32 cellular contexts compared by ENCODE assay signal in genomic region chr11:699116-699508, GRCh38. TPM values are rescaled to one million over a fixed set of nuclear protein-coding genes. Genes with fewer than 3 reads are reported as not detected.
DNase-seq lines count a peak whose midpoint lies in the region; ATAC-seq and TF ChIP-seq lines count a peak whose summit lies in the region.
"Had no signal": no experiment of that assay in that cellular context is flagged by ENCODE, and none has a peak within 500 bp of the region (broad histone marks: within the 10 kb centered on the region; RNA-seq: fewer than 3 reads in every experiment).

No MANE protein-coding gene starts in this region.

- H3K9me3 ChIP-seq in adipocyte (ENCODE audit: control insufficient read depth, low read length) (no peaks in the 10 kb centered on the region), skeletal muscle tissue (ENCODE audit: control insufficient read depth in 3 of 3, low read length in 3 of 3) (no peaks in the 10 kb centered on the region)
- H3K9me3 ChIP-seq: pancreas, SJSA1 had no signal

- H3K27ac Mint-ChIP-seq in HFFc6 (peak overlapping the region; percentile 26; the same call in 1 of the 2 replicates), progenitor cell of endocrine pancreas (no peak overlapping the region)
- H3K27ac Mint-ChIP-seq: activated CD4-positive, alpha-beta T cell treated with anti-CD3 and anti-CD28 coated beads, Interleukin-2, amount 10 ng/mL, durations not matched to agents 24 days and 14 days; nephron progenitor cell had no signal

- H3K9ac ChIP-seq in adipocyte (ENCODE audit: low read length), result peak overlapping the region; percentile 100
- no peak overlapping the region for H3K9ac ChIP-seq in skeletal muscle tissue (ENCODE audit: low read depth in 1 of 3, low read length in 3 of 3)

- DNase-seq in HFFc6 (no peak), adipocyte (ENCODE audit: low read depth) (no peak), fibroblast of villous mesenchyme (ENCODE audit: low read depth) (peak; percentile 57), activated T-cell treated with anti-CD3 and anti-CD28 coated beads for 4 hours (no peak), progenitor cell of endocrine pancreas (ENCODE audit: low spot score, unreplicated experiment) (no peak)
- DNase-seq in stimulated activated naive CD4-positive, alpha-beta T cell treated with Interleukin-2 at 50 U/mL for 16 hours (lab: John Stamatoyannopoulos, UW), result no peak
- DNase-seq: activated CD4-positive, alpha-beta T cell treated with anti-CD3 and anti-CD28 coated beads, Interleukin-2, amount 10 ng/mL, durations not matched to agents 24 days and 14 days; activated effector memory CD4-positive, alpha-beta T cell treated with Interleukin-2 at 50 U/mL for 16 hours; activated T-cell treated with anti-CD3 and anti-CD28 coated beads, Interleukin-2, amount 50 U/mL, for 1 hour; anterior cingulate cortex; COR-L47; hippocampal formation; NCI-H1105; NCI-H187 treated with DMSO at 0.1 percent for 48 hours; NCI-H2171 treated with DMSO at 0.1 percent for 48 hours; NCI-H510A; nephron progenitor cell; pancreas; stimulated activated CD4-positive, alpha-beta T cell treated with anti-CD3 and anti-CD28 coated beads, Interleukin-1b, Interleukin-23, amount 100 ng/mL, for 48 hours; stimulated activated CD8-positive, alpha-beta memory T cell treated with anti-CD3 and anti-CD28 coated beads, Interleukin-4, amount 100 ng/mL, for 48 hours; trophoblast cell had no signal

- H3K36me3 Mint-ChIP-seq in HFFc6 (ENCODE audit: low read depth) (no peaks in the 10 kb centered on the region; the same call in 1 of the 2 replicates), progenitor cell of endocrine pancreas (ENCODE audit: insufficient read depth) (peaks cover 1% of the 10 kb centered on the region)

- peak overlapping the region; percentile 40 for H3K27ac ChIP-seq in skeletal muscle tissue (ENCODE audit: low read depth, low read length)
- H3K27ac ChIP-seq: C4-2B, SJSA1 had no signal

- ATAC-seq in GM21367 (IDR thresholded peaks at IDR 0.05; ENCODE audit: unreplicated experiment), result no peak
- ATAC-seq: esophagus mucosa, HCT116, K562, left lobe of liver, pancreas, T-cell had no signal

- H3K4me1 ChIP-seq in adipocyte (ENCODE audit: control insufficient read depth, insufficient read depth, low read length) (peaks cover 50% of the 10 kb centered on the region), skeletal muscle tissue (ENCODE audit: control insufficient read depth in 3 of 3, insufficient read depth in 3 of 3, low read length in 3 of 3) (peaks cover 36 to 48% (median 39%) of the 10 kb centered on the region in 3 donors)

- H3K4me3 ChIP-seq in adipocyte (ENCODE audit: low read length), result no peak overlapping the region
- H3K4me3 ChIP-seq in fibroblast of villous mesenchyme (ENCODE audit: low read depth, low read length), result no peak overlapping the region
- H3K4me3 ChIP-seq in skeletal muscle tissue (ENCODE audit: low read length in 3 of 3), result no peak overlapping the region
- H3K4me3 ChIP-seq: K562, pancreas, SJSA1 had no signal

- H3K36me3 ChIP-seq in adipocyte (ENCODE audit: control insufficient read depth, insufficient read depth, low read length, severe bottlenecking), result peaks cover 11% of the 10 kb centered on the region
- peaks cover 11 to 17% (median 12%) of the 10 kb centered on the region in 3 donors for H3K36me3 ChIP-seq in skeletal muscle tissue (ENCODE audit: control insufficient read depth in 3 of 3, insufficient read depth in 3 of 3, low read length in 3 of 3)
- H3K36me3 ChIP-seq: SJSA1 had no signal

- H3K4me1 Mint-ChIP-seq in HFFc6 (ENCODE audit: low read depth) (peaks cover 38% of the 10 kb centered on the region), progenitor cell of endocrine pancreas (ENCODE audit: low read depth) (no peaks in the 10 kb centered on the region)

- H3K27me3 Mint-ChIP-seq in HFFc6 (ENCODE audit: insufficient read depth) (no peaks in the 10 kb centered on the region; the same call in none of the 2 replicates), progenitor cell of endocrine pancreas (no peaks in the 10 kb centered on the region)
- H3K27me3 Mint-ChIP-seq: activated CD4-positive, alpha-beta T cell treated with anti-CD3 and anti-CD28 coated beads, Interleukin-2, amount 10 ng/mL, durations not matched to agents 24 days and 14 days; activated naive CD8-positive, alpha-beta T cell; dendritic cell treated with granulocyte-macrophage colony-stimulating factor and Interleukin-4, amounts not matched to agents 40 ng/mL and 50 ng/mL, for 4 days; T-cell had no signal

- no peaks in the 10 kb centered on the region for H3K9me3 Mint-ChIP-seq in HFFc6
- no peaks in the 10 kb centered on the region for H3K9me3 Mint-ChIP-seq in progenitor cell of endocrine pancreas (ENCODE audit: low read depth)
- H3K9me3 Mint-ChIP-seq: activated CD4-positive, alpha-beta T cell treated with anti-CD3 and anti-CD28 coated beads, Interleukin-2, amount 10 ng/mL, durations not matched to agents 24 days and 14 days; dendritic cell treated with granulocyte-macrophage colony-stimulating factor and Interleukin-4, amounts not matched to agents 40 ng/mL and 50 ng/mL, for 4 days; nephron progenitor cell; T-cell had no signal

- H3K4me3 Mint-ChIP-seq in HFFc6, result no peak overlapping the region
- H3K4me3 Mint-ChIP-seq in progenitor cell of endocrine pancreas (ENCODE audit: low read depth), result no peak overlapping the region
- H3K4me3 Mint-ChIP-seq: activated CD4-positive, alpha-beta T cell treated with anti-CD3 and anti-CD28 coated beads, Interleukin-2, amount 10 ng/mL, durations not matched to agents 24 days and 14 days; activated naive CD8-positive, alpha-beta T cell; dendritic cell treated with granulocyte-macrophage colony-stimulating factor and Interleukin-4, amounts not matched to agents 40 ng/mL and 50 ng/mL, for 4 days; nephron progenitor cell had no signal

- no peaks in the 10 kb centered on the region for H3K27me3 ChIP-seq in adipocyte (replicated peaks; ENCODE audit: control insufficient read depth, insufficient read depth, low read length)
- H3K27me3 ChIP-seq in skeletal muscle tissue (ENCODE audit: control insufficient read depth in 3 of 3, insufficient read depth in 3 of 3, low read length in 3 of 3), result no peaks in the 10 kb centered on the region
- H3K27me3 ChIP-seq: pancreas, SJSA1 had no signal

- no peak for TF ChIP-seq CTCF in HFFc6 (IDR thresholded peaks at IDR 0.05)
- TF ChIP-seq CTCF in fibroblast of villous mesenchyme (IDR thresholded peaks at IDR 0.05; ENCODE audit: insufficient read depth, low read depth, low read length), result no peak
- no peak for TF ChIP-seq CTCF in progenitor cell of endocrine pancreas (IDR thresholded peaks at IDR 0.05; ENCODE audit: unreplicated experiment)

RNA-seq across cellular contexts. Expression of gene TMEM80, which starts 3.5 kb away (rescaled TPM):
- 10 to 100 TPM; 16.9 to 24.5 (median 19.3) TPM for total RNA-seq in HFFc6 (2021; fragmentation: NEBNext Ultra II Directional; extraction: Animal tissue kit (Norgen Biotek cat#: 25700))
- total RNA-seq in fibroblast of villous mesenchyme (13.0 and 16.8 TPM in 2 replicates), skeletal muscle tissue (5.7 TPM), progenitor cell of endocrine pancreas (29.4 and 32.6 TPM in 2 replicates)

RNA-seq across cellular contexts. Expression of gene DEAF1, which starts 4.1 kb away (rescaled TPM):
- total RNA-seq in HFFc6 (2021; fragmentation: NEBNext Ultra II Directional; extraction: Animal tissue kit (Norgen Biotek cat#: 25700)), result 10 to 100 TPM; 32.2 to 48.1 (median 34.6) TPM
- total RNA-seq in fibroblast of villous mesenchyme, result 33.7 and 33.8 TPM in 2 replicates
- 17.2 TPM for total RNA-seq in skeletal muscle tissue
- total RNA-seq in progenitor cell of endocrine pancreas, result 49.2 and 57.0 TPM in 2 replicates

RNA-seq across cellular contexts. Expression of gene EPS8L2, which starts 6.9 kb away (rescaled TPM):
- total RNA-seq in HFFc6 (2021; fragmentation: NEBNext Ultra II Directional; extraction: Animal tissue kit (Norgen Biotek cat#: 25700)), result 10 to 100 TPM; 55.5 to 70.1 (median 65.1) TPM
- 42.5 and 55.3 TPM in 2 replicates for total RNA-seq in fibroblast of villous mesenchyme
- total RNA-seq in skeletal muscle tissue, result 1.0 TPM
- 100.0 and 111 TPM in 2 replicates for total RNA-seq in progenitor cell of endocrine pancreas
- total RNA-seq: SJSA1 had no signal

RNA-seq across cellular contexts. Expression of gene TALDO1, which starts 48.2 kb away (rescaled TPM):
- 100 to 1,000 TPM; 230 to 351 (median 300) TPM for total RNA-seq in HFFc6 (2021; fragmentation: NEBNext Ultra II Directional; extraction: Animal tissue kit (Norgen Biotek cat#: 25700))
- total RNA-seq in fibroblast of villous mesenchyme (142 and 148 TPM in 2 replicates), skeletal muscle tissue (78.3 TPM), progenitor cell of endocrine pancreas (112 and 120 TPM in 2 replicates)

Comparison
In these comparisons a context has a peak if more than half of its experiments do, and no peak if none do; other contexts are left out.
1. RNA of gene EPS8L2, which starts 6.9 kb away (total RNA-seq): 100.0 to 111 TPM in progenitor cell of endocrine pancreas, 55.5 to 70.1 TPM in HFFc6 and 42.5 to 55.3 TPM in fibroblast of villous mesenchyme; 1.0 TPM in skeletal muscle tissue (single experiment); every median in the first group is over 10 times any median in the second.